Comparison of ENCODE assay signal across 13 cellular contexts in the genomic region with DNA sequence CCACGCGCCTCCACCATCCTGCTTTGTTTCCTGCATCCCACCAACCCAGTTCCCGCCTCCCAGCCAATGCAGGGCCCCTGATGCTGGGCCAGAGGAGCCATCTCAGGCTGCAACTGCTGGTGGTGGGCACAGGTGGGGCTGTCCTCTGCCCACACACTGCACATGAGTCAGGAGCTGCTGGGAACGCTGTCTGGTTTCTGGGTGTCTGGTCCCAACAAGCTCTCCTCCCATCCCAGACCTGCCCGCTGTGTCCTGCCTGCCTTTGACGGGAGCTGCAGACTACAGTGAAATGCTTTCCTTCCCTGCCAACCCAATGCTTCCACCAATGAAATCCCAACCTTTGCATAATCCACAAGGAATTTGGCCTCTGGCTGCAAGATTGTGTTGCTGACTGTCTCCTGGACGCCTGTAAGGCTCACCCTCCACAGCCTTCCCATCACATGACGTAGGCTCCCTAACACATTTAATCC.
DNase-seq lines count a peak whose midpoint lies in the region; ATAC-seq and TF ChIP-seq lines count a peak whose summit lies in the region.
"Had no signal": no experiment of that assay in that cellular context is flagged by ENCODE, and none has a peak within 500 bp of the region (broad histone marks: within the 10 kb centered on the region; RNA-seq: fewer than 3 reads in every experiment).

No MANE protein-coding gene starts in this region.

- intact Hi-C loops in IMR-90 (cut with micrococcal nuclease): no loop called here

- no peak overlapping the region for H3K27ac ChIP-seq in IMR-90 (ENCODE audit: insufficient read depth, low read length)
- H3K27ac ChIP-seq: WERI-Rb-1 had no signal

- H3K4me1 ChIP-seq in IMR-90 (ENCODE audit: control insufficient read depth, insufficient read depth, low read length): peaks cover 5% of the 10 kb centered on the region; the same call in 1 of the 2 replicates

- TF ChIP-seq RAD21 in IMR-90 (IDR thresholded peaks at IDR 0.05; ENCODE audit: low read length): no peak

- H3K9me1 ChIP-seq in IMR-90 (ENCODE audit: insufficient read depth, low read length): no peaks in the 10 kb centered on the region

- no peak overlapping the region for H3K18ac ChIP-seq in IMR-90 (ENCODE audit: low read depth, low read length)

- WGBS in IMR-90 (ENCODE audit: extremely low coverage in 2 of 2, insufficient read length in 1 of 2), 2 experiments: 67% methylated on average over 5 of the region's 8 CpGs; no CpG with 5 or more reads in 1 of the 2 experiments

- H3K4ac ChIP-seq in IMR-90 (ENCODE audit: low read depth, low read length): no peak overlapping the region

- H3K36me3 ChIP-seq in IMR-90 (ENCODE audit: control insufficient read depth, insufficient read depth, low read length): no peaks in the 10 kb centered on the region
- H3K36me3 ChIP-seq: WERI-Rb-1 had no signal

- H3K23ac ChIP-seq in IMR-90 (ENCODE audit: low read depth, low read length): no peak overlapping the region

- H3K56ac ChIP-seq in IMR-90 (ENCODE audit: extremely low read depth, insufficient read depth, low read length): no peak overlapping the region

- H2AFZ ChIP-seq in IMR-90 (replicated peaks; ENCODE audit: low read length, poor library complexity): peak overlapping the region; percentile 21

- no peak overlapping the region for H4K5ac ChIP-seq in IMR-90 (ENCODE audit: low read depth, low read length)

- no peak overlapping the region for H2AK5ac ChIP-seq in IMR-90 (ENCODE audit: low read depth, low read length)

- no peak overlapping the region for H3K4me2 ChIP-seq in IMR-90 (ENCODE audit: low read depth, low read length)

- ATAC-seq in IMR-90 (ENCODE audit: low read depth) (peak; percentile 97), GM18858 (IDR thresholded peaks at IDR 0.05; ENCODE audit: unreplicated experiment) (no peak), GM21360 (IDR thresholded peaks at IDR 0.05; ENCODE audit: unreplicated experiment) (no peak)

- BruUV-seq in IMR-90 (replicated peaks; lab: Mats Ljungman, UMichigan): no TSS peak

- DNase-seq in AG09309 (ENCODE audit: low read depth) (peak; percentile 61), IMR-90 (peak; percentile 68), fibroblast of peridontal ligament (ENCODE audit: extremely low read depth) (peak; percentile 64), non-pigmented ciliary epithelial cell (ENCODE audit: low read depth) (peak; percentile 49), SHP77 treated with DMSO at 0.1 percent for 48 hours (lab: John Stamatoyannopoulos, UW) (no peak)
- no peak for DNase-seq in stimulated activated CD4-positive, alpha-beta T cell treated with anti-CD3 and anti-CD28 coated beads, Interleukin-4, amount 100 ng/mL, for 1 hour
- DNase-seq: activated T-cell treated with anti-CD3 and anti-CD28 coated beads, Interleukin-2, amount 50 U/mL, for 1 hour; C1 segment of cervical spinal cord; GF-D8; WERI-Rb-1 had no signal

- no peak overlapping the region for H3K14ac ChIP-seq in IMR-90 (replicated peaks; ENCODE audit: low read depth, low read length)

- H2BK15ac ChIP-seq in IMR-90 (ENCODE audit: low read depth, low read length): no peak overlapping the region

- H4K8ac ChIP-seq in IMR-90 (ENCODE audit: low read depth in 2 of 2, low read length in 2 of 2): no peak overlapping the region

- H4K20me1 ChIP-seq in IMR-90 (ENCODE audit: insufficient read depth, low read length): no peaks in the 10 kb centered on the region

- H4K91ac ChIP-seq in IMR-90 (ENCODE audit: insufficient read depth, low read depth, low read length): no peak overlapping the region

- peaks cover 8% of the 10 kb centered on the region for H3K9me3 ChIP-seq in IMR-90 (ENCODE audit: control insufficient read depth, insufficient read depth, low read length)

- in situ Hi-C loops in IMR-90 (cut with MboI; ENCODE audit: low sequenced_read_pairs): no loop called here

- dilution Hi-C loops in IMR-90 (cut with HindIII; ENCODE audit: low sequenced_read_pairs, unreplicated experiment): no loop called here

- no peak overlapping the region for H2BK5ac ChIP-seq in IMR-90 (ENCODE audit: low read depth, low read length, poor library complexity, severe bottlenecking)

- H3K4me3 ChIP-seq in AG09309 (ENCODE audit: control insufficient read depth, low read depth, low read length): no peak overlapping the region
- H3K4me3 ChIP-seq in IMR-90 (ENCODE audit: insufficient read depth, low read depth, low read length): no peak overlapping the region
- H3K4me3 ChIP-seq: lung had no signal

- H3K27me3 ChIP-seq in IMR-90 (ENCODE audit: control insufficient read depth, insufficient read depth, low read length): peaks cover 3% of the 10 kb centered on the region; the same call in 1 of the 2 replicates

- H3K9ac ChIP-seq in IMR-90 (ENCODE audit: low read depth, low read length): no peak overlapping the region

- H2BK20ac ChIP-seq in IMR-90 (ENCODE audit: low read depth, low read length): no peak overlapping the region

- H2AK9ac ChIP-seq in IMR-90 (replicated peaks; ENCODE audit: low read depth, low read length, poor library complexity): peak overlapping the region; percentile 23

- no peak for TF ChIP-seq POLR2A in IMR-90 (IDR thresholded peaks at IDR 0.05; ENCODE audit: low read depth, low read length)

- H2BK120ac ChIP-seq in IMR-90 (ENCODE audit: low read depth, low read length): no peak overlapping the region

- POLR2A ChIA-PET in IMR-90 (lab: Charles Lee; ENCODE audit: unreplicated experiment): no interaction called here

- TF ChIP-seq CTCF in AG09309 (IDR thresholded peaks at IDR 0.05; ENCODE audit: control insufficient read depth, insufficient read depth, low read depth, low read length, missing control alignments) (no peak), IMR-90 (conservative IDR thresholded peaks at IDR 0.05; ENCODE audit: low read depth, low read length) (no peak)

- H3K79me1 ChIP-seq in IMR-90 (ENCODE audit: low read depth in 1 of 2, low read length in 2 of 2): no peaks in the 10 kb centered on the region

- CTCF ChIA-PET in IMR-90 (lab: Yijun Ruan, JAX): interaction anchor here (0.6 kb wide), 1 partner anchor 357 kb away, joined by 5 read pairs; no protein-coding TSS in a partner anchor

TF ChIP-seq in IMR-90, 13 proteins besides CTCF, POLR2A, EP300 and RAD21:
- TF ChIP-seq MAFK (IDR thresholded peaks at IDR 0.05; ENCODE audit: low read depth, low read length) (no peak), MAZ (IDR thresholded peaks at IDR 0.05; ENCODE audit: borderline replicate concordance, low read depth, low read length) (no peak), RCOR1 (IDR thresholded peaks at IDR 0.05; ENCODE audit: insufficient replicate concordance, low read length) (no peak), MXI1 (IDR thresholded peaks at IDR 0.05; ENCODE audit: borderline replicate concordance, low read depth, low read length) (no peak), NFE2L2 (IDR thresholded peaks at IDR 0.05; ENCODE audit: low read depth, low read length) (no peak), SMC3 (IDR thresholded peaks at IDR 0.05; ENCODE audit: low read depth, low read length) (no peak), FOS (IDR thresholded peaks at IDR 0.05; ENCODE audit: low read depth, low read length) (0 out of 2 replicates have a peak, but pooled peaks have one; percentile 4), CEBPB (IDR thresholded peaks at IDR 0.05; ENCODE audit: low read depth, low read length) (peak; percentile 47; the same call in 1 of the 2 replicates), BHLHE40 (IDR thresholded peaks at IDR 0.05; ENCODE audit: low read depth, low read length) (no peak), CHD1 (IDR thresholded peaks at IDR 0.05; ENCODE audit: low read depth, low read length) (no peak), RFX5 (IDR thresholded peaks at IDR 0.05; ENCODE audit: low read depth, low read length) (no peak)
- TF ChIP-seq, protein P1, sequence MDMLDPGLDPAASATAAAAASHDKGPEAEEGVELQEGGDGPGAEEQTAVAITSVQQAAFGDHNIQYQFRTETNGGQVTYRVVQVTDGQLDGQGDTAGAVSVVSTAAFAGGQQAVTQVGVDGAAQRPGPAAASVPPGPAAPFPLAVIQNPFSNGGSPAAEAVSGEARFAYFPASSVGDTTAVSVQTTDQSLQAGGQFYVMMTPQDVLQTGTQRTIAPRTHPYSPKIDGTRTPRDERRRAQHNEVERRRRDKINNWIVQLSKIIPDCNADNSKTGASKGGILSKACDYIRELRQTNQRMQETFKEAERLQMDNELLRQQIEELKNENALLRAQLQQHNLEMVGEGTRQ (IDR thresholded peaks at IDR 0.05; ENCODE audit: low read depth, low read length): peak; percentile 62
- TF ChIP-seq, protein P2, sequence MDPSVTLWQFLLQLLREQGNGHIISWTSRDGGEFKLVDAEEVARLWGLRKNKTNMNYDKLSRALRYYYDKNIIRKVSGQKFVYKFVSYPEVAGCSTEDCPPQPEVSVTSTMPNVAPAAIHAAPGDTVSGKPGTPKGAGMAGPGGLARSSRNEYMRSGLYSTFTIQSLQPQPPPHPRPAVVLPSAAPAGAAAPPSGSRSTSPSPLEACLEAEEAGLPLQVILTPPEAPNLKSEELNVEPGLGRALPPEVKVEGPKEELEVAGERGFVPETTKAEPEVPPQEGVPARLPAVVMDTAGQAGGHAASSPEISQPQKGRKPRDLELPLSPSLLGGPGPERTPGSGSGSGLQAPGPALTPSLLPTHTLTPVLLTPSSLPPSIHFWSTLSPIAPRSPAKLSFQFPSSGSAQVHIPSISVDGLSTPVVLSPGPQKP (IDR thresholded peaks at IDR 0.05; ENCODE audit: borderline replicate concordance, low read depth, low read length): no peak
TF ChIP-seq in IMR-90: peak in this region for 3.

Comparison
In these comparisons a context has a peak if more than half of its experiments do, and no peak if none do; other contexts are left out.
1. DNase-seq: peak in AG09309 (single experiment), IMR-90 (single experiment), fibroblast of peridontal ligament (single experiment) and non-pigmented ciliary epithelial cell (single experiment); none in SHP77 treated with DMSO at 0.1 percent for 48 hours (single experiment) and stimulated activated CD4-positive, alpha-beta T cell treated with anti-CD3 and anti-CD28 coated beads, Interleukin-4, amount 100 ng/mL, for 1 hour (single experiment).